17 cellular contexts compared by ENCODE assay signal in the genomic region with DNA sequence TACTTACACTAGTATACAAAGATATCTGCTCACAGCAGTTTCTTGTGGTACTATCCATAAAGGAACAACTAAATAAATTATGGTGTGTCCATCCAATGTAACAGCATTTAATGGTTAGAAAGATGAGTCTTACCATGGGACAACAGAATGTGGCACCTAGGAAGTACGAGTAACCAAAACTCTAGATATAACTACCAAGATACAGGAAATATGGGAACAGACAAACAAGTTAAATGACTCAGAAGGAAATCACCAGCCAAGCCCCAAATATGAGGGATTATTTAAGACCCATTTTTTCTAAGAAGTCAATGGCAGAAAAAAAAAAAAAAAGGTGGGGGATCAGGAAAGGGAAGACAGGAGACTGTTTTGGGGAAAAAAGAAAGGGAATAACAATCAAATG.
DNase-seq lines count a peak whose midpoint lies in the region; ATAC-seq and TF ChIP-seq lines count a peak whose summit lies in the region.
"Had no signal": no experiment of that assay in that cellular context is flagged by ENCODE, and none has a peak within 500 bp of the region (broad histone marks: within the 10 kb centered on the region; RNA-seq: fewer than 3 reads in every experiment).

No MANE protein-coding gene starts in this region.

- H3K27me3 Mint-ChIP-seq in MCF 10A (ENCODE audit: insufficient read depth, unreplicated experiment) = no peaks in the 10 kb centered on the region
- H3K27me3 Mint-ChIP-seq: CD4-positive, alpha-beta memory T cell had no signal

- H3K27ac ChIP-seq in breast epithelium (no peak overlapping the region), PC-9 (no peak overlapping the region)
- H3K27ac ChIP-seq: 22Rv1, SJCRH30 had no signal

- H3K4me1 Mint-ChIP-seq in MCF 10A (ENCODE audit: insufficient read depth, unreplicated experiment) = peaks cover 6% of the 10 kb centered on the region
- H3K4me1 Mint-ChIP-seq: CD4-positive, alpha-beta memory T cell had no signal

- CTCF ChIA-PET in MCF 10A (lab: Yijun Ruan, JAX) = no interaction called here
- CTCF ChIA-PET in PC-9 (lab: Charles Lee) = no interaction called here

- no peaks in the 10 kb centered on the region for H3K9me2 ChIP-seq in PC-9 (ENCODE audit: insufficient read depth)

- H3K4me3 ChIP-seq in breast epithelium = no peak overlapping the region
- no peak overlapping the region for H3K4me3 ChIP-seq in PC-9
- no peak overlapping the region for H3K4me3 ChIP-seq in fibroblast of the aortic adventitia (ENCODE audit: low read depth, low read length)
- H3K4me3 ChIP-seq: SJCRH30 had no signal

- no peaks in the 10 kb centered on the region for H3K36me3 Mint-ChIP-seq in MCF 10A (ENCODE audit: insufficient read depth, unreplicated experiment)
- H3K36me3 Mint-ChIP-seq: CD4-positive, alpha-beta memory T cell had no signal

- POLR2A ChIA-PET in MCF 10A (lab: Yijun Ruan, JAX) = no interaction called here
- POLR2A ChIA-PET in PC-9 (lab: Charles Lee; ENCODE audit: unreplicated experiment) = no interaction called here

- H3K9me3 ChIP-seq in breast epithelium (peaks cover 0 to 4% of the 10 kb centered on the region in 2 donors), PC-9 (ENCODE audit: insufficient read depth, low read depth) (0 out of 2 replicates have a peak, but pooled peaks cover 5% of the 10 kb centered on the region)
- H3K9me3 ChIP-seq: SJCRH30 had no signal

- H3K4me3 Mint-ChIP-seq in MCF 10A (ENCODE audit: unreplicated experiment) = no peak overlapping the region
- H3K4me3 Mint-ChIP-seq: CD4-positive, alpha-beta memory T cell had no signal

- no peaks in the 10 kb centered on the region for H3K79me2 ChIP-seq in PC-9 (ENCODE audit: low read depth)

- no peak for TF ChIP-seq CTCF in MCF 10A (IDR thresholded peaks at IDR 0.05; ENCODE audit: unreplicated experiment)
- TF ChIP-seq CTCF in breast epithelium (IDR thresholded peaks at IDR 0.05) = no peak
- no peak for TF ChIP-seq CTCF in PC-9 (conservative IDR thresholded peaks at IDR 0.05)
- no peak for TF ChIP-seq CTCF in fibroblast of the aortic adventitia (IDR thresholded peaks at IDR 0.05; ENCODE audit: insufficient read depth, low read length)

- 0 out of 2 replicates have a peak overlapping the region, but pooled peaks have one; percentile 14 for H2AFZ ChIP-seq in PC-9

- H3K4me2 ChIP-seq in PC-9 = no peak overlapping the region

- H3K9me3 Mint-ChIP-seq in MCF 10A (ENCODE audit: unreplicated experiment) = no peaks in the 10 kb centered on the region

- BruUV-seq in MCF 10A (replicated peaks; lab: Mats Ljungman, UMichigan) = no TSS peak
- BruUV-seq in PC-9 (replicated peaks; lab: Mats Ljungman, UMichigan) = no TSS peak

- H3K27me3 ChIP-seq in breast epithelium (no peaks in the 10 kb centered on the region), PC-9 (ENCODE audit: insufficient read depth, low read depth) (no peaks in the 10 kb centered on the region)
- H3K27me3 ChIP-seq: SJCRH30 had no signal

- DNase-seq in MCF 10A (ENCODE audit: unreplicated experiment) (no peak), breast epithelium (ENCODE audit: low spot score in 2 of 2) (no peak), PC-9 (no peak), fibroblast of the aortic adventitia (ENCODE audit: low read depth) (peak; percentile 28), amygdala (lab: John Stamatoyannopoulos, UW) (no peak)
- DNase-seq in activated CD4-positive, CD25-positive, alpha-beta regulatory T cell (lab: John Stamatoyannopoulos, UW) = no peak
- DNase-seq: CD4-positive, alpha-beta memory T cell; GOT3; Karpas-422; MV-4-11; NCI-H1417 treated with DMSO at 0.1 percent for 48 hours; NCI-H1930; NCI-H748 treated with DMSO at 0.1 percent for 48 hours; SJCRH30 had no signal

- H4K20me1 ChIP-seq in PC-9 (ENCODE audit: insufficient read depth) = no peaks in the 10 kb centered on the region

- no peak for TF ChIP-seq POLR2A in breast epithelium (IDR thresholded peaks at IDR 0.05)

- ATAC-seq in GM18498 (IDR thresholded peaks at IDR 0.05; ENCODE audit: unreplicated experiment) (no peak), esophagus mucosa (no peak)

- no peaks in the 10 kb centered on the region for H3F3A ChIP-seq in PC-9 (ENCODE audit: insufficient read depth, low read depth)

- intact Hi-C loops in MCF 10A (cut with micrococcal nuclease) = no loop called here
- intact Hi-C loops in breast epithelium (cut with DNase I; ENCODE audit: low total_unique reads) = no loop called here
- intact Hi-C loops in PC-9 (cut with micrococcal nuclease; ENCODE audit: unreplicated experiment) = no loop called here

- no peaks in the 10 kb centered on the region for H3K4me1 ChIP-seq in breast epithelium
- 0 out of 2 replicates have a peak, but pooled peaks cover 7% of the 10 kb centered on the region for H3K4me1 ChIP-seq in PC-9 (replicated peaks; ENCODE audit: insufficient read depth)
- H3K4me1 ChIP-seq: SJCRH30 had no signal

- H3K27ac Mint-ChIP-seq in MCF 10A (ENCODE audit: low read depth, unreplicated experiment) = peak overlapping the region; percentile 6
- H3K27ac Mint-ChIP-seq: CD4-positive, alpha-beta memory T cell had no signal

- H3K36me3 ChIP-seq in breast epithelium = no peaks in the 10 kb centered on the region
- H3K36me3 ChIP-seq in PC-9 (ENCODE audit: low read depth) = no peaks in the 10 kb centered on the region
- H3K36me3 ChIP-seq: SJCRH30 had no signal
